In genomic region chr11:49151211-49151610, GRCh38 we compare ENCODE assay signal across 9 cellular contexts. TPM values are rescaled to one million over a fixed set of nuclear protein-coding genes. Genes with fewer than 3 reads are reported as not detected.
"Had no signal": no experiment of that assay in that cellular context is flagged by ENCODE, and none has a peak within 500 bp of the region (broad histone marks: within the 10 kb centered on the region; RNA-seq: fewer than 3 reads in every experiment).

No MANE protein-coding gene starts in this region.

- H3K4me3 Mint-ChIP-seq: IgD-negative memory B cell had no signal

- H3K9me3 Mint-ChIP-seq: IgD-negative memory B cell had no signal

- H3K27ac Mint-ChIP-seq: IgD-negative memory B cell had no signal

- H3K4me3 ChIP-seq: K562 had no signal

- FAIRE-seq: HepG2, HTR-8/SVneo, K562 had no signal

- H3K27ac ChIP-seq: HL-60 had no signal

- DNase-seq: IMR-90, KBM-7, KG1 had no signal

- H3K27me3 Mint-ChIP-seq: IgD-negative memory B cell had no signal

- H3K4me1 Mint-ChIP-seq: IgD-negative memory B cell had no signal

- H3K36me3 Mint-ChIP-seq: IgD-negative memory B cell had no signal

RNA-seq across cellular contexts. Expression of gene FOLH1, which starts 57.2 kb away (rescaled TPM):
- total RNA-seq: HepG2, HT-29, IMR-90, K562 had no signal
